ENCODE assay signal across 8 cellular contexts in the genomic region with DNA sequence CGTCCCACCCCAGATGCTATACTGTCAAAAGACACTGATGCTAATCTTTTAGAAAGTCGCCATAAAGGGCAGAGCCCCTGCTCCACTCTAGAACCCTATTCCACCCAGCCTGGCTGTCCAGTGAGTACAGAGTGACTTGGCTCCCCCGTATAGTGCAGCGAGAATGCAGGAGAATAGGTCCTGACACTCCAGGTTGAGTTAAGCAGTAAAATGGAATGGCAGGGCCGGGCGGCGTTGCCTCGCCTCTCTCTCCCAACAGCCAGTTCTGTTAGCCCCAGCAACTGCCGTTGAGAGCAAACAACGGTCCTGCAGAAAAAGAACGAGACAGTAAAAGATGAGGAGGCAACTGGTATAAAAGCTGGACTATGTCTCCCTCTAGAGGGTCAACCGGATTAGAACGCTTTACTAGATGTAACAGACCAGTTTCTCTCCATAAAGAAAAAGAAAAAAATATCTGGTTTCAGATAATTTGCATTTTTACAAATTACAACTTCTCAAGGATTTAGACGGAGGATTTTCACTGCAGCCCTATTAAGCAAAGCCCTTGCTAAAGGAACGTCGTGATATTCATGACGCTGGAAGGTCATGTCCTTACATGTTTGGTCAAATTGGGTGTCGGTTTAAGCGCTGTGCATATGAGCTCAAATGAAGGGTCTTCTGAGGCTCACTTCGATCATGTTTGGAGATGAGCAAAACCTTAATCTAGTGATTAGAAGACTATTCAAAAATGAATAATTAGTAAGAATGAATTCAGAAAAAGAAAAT.
DNase-seq lines count a peak whose midpoint lies in the region; ATAC-seq and TF ChIP-seq lines count a peak whose summit lies in the region.

No MANE protein-coding gene starts in this region.

- H3K27me3 ChIP-seq in breast epithelium (peaks cover 4 to 26% of the 10 kb centered on the region in 2 donors), skeletal muscle tissue (ENCODE audit: control insufficient read depth in 3 of 3, insufficient read depth in 3 of 3, low read length in 3 of 3) (peaks cover 27 to 38% (median 30%) of the 10 kb centered on the region in 3 donors)

- H3K36me3 ChIP-seq in breast epithelium (no peaks in the 10 kb centered on the region), skeletal muscle tissue (ENCODE audit: control insufficient read depth in 3 of 3, insufficient read depth in 3 of 3, low read length in 3 of 3) (no peaks in the 10 kb centered on the region)

- H3K9me3 ChIP-seq in breast epithelium, result peaks cover 0 to 3% of the 10 kb centered on the region in 2 donors
- H3K9me3 ChIP-seq in skeletal muscle tissue (ENCODE audit: control insufficient read depth in 3 of 3, low read length in 3 of 3), result no peaks in the 10 kb centered on the region

- H3K27ac ChIP-seq in breast epithelium (no peak overlapping the region), skeletal muscle tissue (ENCODE audit: low read depth, low read length) (no peak overlapping the region)

- DNase-seq in AG08396 (ENCODE audit: low spot score) (peak; percentile 84), NCI-H187 treated with DMSO at 0.1 percent for 48 hours (lab: John Stamatoyannopoulos, UW) (peak; percentile 90), T-helper 9 cell (peak; percentile 2), breast epithelium (ENCODE audit: low spot score in 2 of 2) (peak in 1 of 2 donors; percentile 19), iPS-NIHi11 (ENCODE audit: low spot score) (peak; percentile 79)

- TF ChIP-seq POLR2A in breast epithelium (IDR thresholded peaks at IDR 0.05), result no peak

- peaks cover 5 to 6% of the 10 kb centered on the region in 2 donors for H3K4me1 ChIP-seq in breast epithelium
- peaks cover 19 to 21% (median 21%) of the 10 kb centered on the region in 3 donors for H3K4me1 ChIP-seq in skeletal muscle tissue (ENCODE audit: control insufficient read depth in 3 of 3, insufficient read depth in 3 of 3, low read length in 3 of 3)

- intact Hi-C loops in breast epithelium (cut with DNase I; ENCODE audit: low total_unique reads), result no loop called here

- H3K9ac ChIP-seq in skeletal muscle tissue (ENCODE audit: low read depth in 1 of 3, low read length in 3 of 3), result peak overlapping the region in 1 of 3 donors; percentile 58

- H3K4me3 ChIP-seq in breast epithelium (peak overlapping the region; percentile 37 to 68 (median 43)), skeletal muscle tissue (ENCODE audit: low read length in 3 of 3) (peak overlapping the region; percentile 61 to 72 (median 70))

- peak; percentile 13 to 68 (median 46) for TF ChIP-seq CTCF in breast epithelium (IDR thresholded peaks at IDR 0.05)

- peak; percentile 94 for ATAC-seq in GM18520 (IDR thresholded peaks at IDR 0.05; ENCODE audit: unreplicated experiment)
- ATAC-seq in HG03045 (IDR thresholded peaks at IDR 0.05; ENCODE audit: unreplicated experiment), result peak; percentile 89
